ENCODE assay signal across 24 cellular contexts in the genomic region with DNA sequence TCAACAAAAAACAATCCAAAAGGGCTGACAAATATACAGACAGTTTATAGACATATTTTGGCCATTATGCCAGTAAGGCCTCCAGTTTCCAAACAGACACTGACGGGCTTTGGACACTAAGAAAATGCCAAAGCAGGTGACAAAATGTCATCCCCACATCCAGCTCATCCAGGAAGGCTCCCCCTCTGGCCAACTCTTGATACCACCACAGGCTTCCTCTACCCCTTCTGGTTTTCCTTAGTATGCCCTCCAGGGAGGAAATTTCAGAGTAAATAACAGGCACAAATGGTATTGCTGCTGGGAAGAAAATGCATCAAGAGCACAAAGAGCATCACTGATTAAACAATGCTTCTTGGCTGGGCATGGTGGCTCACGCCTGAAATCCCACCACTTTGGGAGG.
A peak's percentile ranks its signal among the peaks of the same experiment; 100 is the strongest.
DNase-seq lines count a peak whose midpoint lies in the region; ATAC-seq and TF ChIP-seq lines count a peak whose summit lies in the region.
"Had no signal": no experiment of that assay in that cellular context is flagged by ENCODE, and none has a peak within 500 bp of the region (broad histone marks: within the 10 kb centered on the region; RNA-seq: fewer than 3 reads in every experiment).

No MANE protein-coding gene starts in this region.

- H3K4me2 ChIP-seq in BLaER1 treated with 17β-estradiol and CSF1 and Interleukin-3, amounts not matched to agents 10 nM and 100 nM: peak overlapping the region; percentile 62 to 87 (median 76)
- no peak overlapping the region for H3K4me2 ChIP-seq in GM23248 (ENCODE audit: unreplicated experiment)
- H3K4me2 ChIP-seq: SK-N-SH had no signal

- peak overlapping the region; percentile 26 to 77 (median 63); a peak in 21 of 22 replicates for H3K27ac ChIP-seq in BLaER1 treated with 17β-estradiol and CSF1 and Interleukin-3, amounts not matched to agents 10 nM and 100 nM
- H3K27ac ChIP-seq in endodermal cell (ENCODE audit: low read depth, low read length): no peak overlapping the region
- no peak overlapping the region for H3K27ac ChIP-seq in GM23248
- H3K27ac ChIP-seq: body of pancreas, epithelial cell of prostate, gastroesophageal sphincter had no signal

- H3K27me3 Mint-ChIP-seq in endodermal cell (ENCODE audit: insufficient read depth) (no peaks in the 10 kb centered on the region), progenitor cell of endocrine pancreas (no peaks in the 10 kb centered on the region)
- H3K27me3 Mint-ChIP-seq: activated naive CD8-positive, alpha-beta T cell; stimulated activated naive CD8-positive, alpha-beta T cell treated with anti-CD3 and anti-CD28 coated beads, Interleukin-15, amount 100 ng/mL, for 72 hours had no signal

- peaks cover 3% of the 10 kb centered on the region for H3K9me3 Mint-ChIP-seq in endodermal cell
- peaks cover 5% of the 10 kb centered on the region for H3K9me3 Mint-ChIP-seq in progenitor cell of endocrine pancreas (ENCODE audit: low read depth)
- H3K9me3 Mint-ChIP-seq: natural killer cell had no signal

- H3K79me2 ChIP-seq in GM23248 (ENCODE audit: insufficient read depth): no peaks in the 10 kb centered on the region

- DNase-seq in endodermal cell (peak; percentile 60), progenitor cell of endocrine pancreas (ENCODE audit: low spot score, unreplicated experiment) (no peak), cortex of kidney (lab: John Stamatoyannopoulos, UW) (no peak), GM23248 (no peak), sciatic nerve (ENCODE audit: low spot score) (no peak)
- DNase-seq: activated CD4-positive, alpha-beta T cell treated with anti-CD3 and anti-CD28 coated beads, Interleukin-2, amount 50 U/mL, for 4 hours; activated T-cell treated with anti-CD3 and anti-CD28 coated beads, Interleukin-2, amount 50 U/mL, for 1 hour; Calu3; GDM1; natural killer cell; NCI-H1048; NCI-H82; SK-N-SH; stimulated activated naive CD8-positive, alpha-beta T cell treated with anti-CD3 and anti-CD28 coated beads, Interleukin-15, amount 100 ng/mL, for 72 hours had no signal

- TF ChIP-seq CTCF in endodermal cell (conservative IDR thresholded peaks at IDR 0.05) (peak; percentile 71), progenitor cell of endocrine pancreas (IDR thresholded peaks at IDR 0.05; ENCODE audit: unreplicated experiment) (peak; percentile 9)

- H3F3A ChIP-seq in GM23248 (ENCODE audit: insufficient read depth): no peaks in the 10 kb centered on the region

- in situ Hi-C loops in GM23248 (cut with MboI): loop anchor here (10.0 to 25.0 kb wide), 2 partner anchors 202 to 455 kb away; no protein-coding TSS in a partner anchor

- peaks cover 0 to 56% (median 26%) of the 10 kb centered on the region in 11 experiments; a peak in 14 of 22 replicates for H3K36me3 ChIP-seq in BLaER1 treated with 17β-estradiol and CSF1 and Interleukin-3, amounts not matched to agents 10 nM and 100 nM
- H3K36me3 ChIP-seq in endodermal cell (ENCODE audit: control insufficient read depth, insufficient read depth, low read length) (no peaks in the 10 kb centered on the region), GM23248 (ENCODE audit: low read depth) (no peaks in the 10 kb centered on the region)
- H3K36me3 ChIP-seq: gastroesophageal sphincter, Peyer's patch had no signal

- H3K4me3 Mint-ChIP-seq in endodermal cell (no peak overlapping the region), progenitor cell of endocrine pancreas (ENCODE audit: low read depth) (no peak overlapping the region)
- H3K4me3 Mint-ChIP-seq: activated naive CD8-positive, alpha-beta T cell; natural killer cell; stimulated activated naive CD8-positive, alpha-beta T cell treated with anti-CD3 and anti-CD28 coated beads, Interleukin-15, amount 100 ng/mL, for 72 hours had no signal

- no peak overlapping the region for H3K27ac Mint-ChIP-seq in endodermal cell
- H3K27ac Mint-ChIP-seq in progenitor cell of endocrine pancreas: no peak overlapping the region
- H3K27ac Mint-ChIP-seq: activated naive CD8-positive, alpha-beta T cell; stimulated activated naive CD8-positive, alpha-beta T cell treated with anti-CD3 and anti-CD28 coated beads, Interleukin-15, amount 100 ng/mL, for 72 hours had no signal

- peak overlapping the region in 5 of 10 experiments; percentile 2 to 29 (median 17); a peak in 5 of 20 replicates for H3K4me3 ChIP-seq in BLaER1 treated with 17β-estradiol and CSF1 and Interleukin-3, amounts not matched to agents 10 nM and 100 nM
- H3K4me3 ChIP-seq in endodermal cell (ENCODE audit: low read length): no peak overlapping the region
- no peak overlapping the region for H3K4me3 ChIP-seq in GM23248
- H3K4me3 ChIP-seq: body of pancreas, coronary artery, gastroesophageal sphincter, lung, Peyer's patch had no signal

- H3K9me3 ChIP-seq in BLaER1 treated with 17β-estradiol and CSF1 and Interleukin-3, amounts not matched to agents 10 nM and 100 nM (replicated peaks in 1 of 11): peaks cover 0 to 23% (median 15%) of the 10 kb centered on the region in 11 experiments; a peak in 14 of 22 replicates
- H3K9me3 ChIP-seq in endodermal cell (ENCODE audit: control insufficient read depth, low read length) (no peaks in the 10 kb centered on the region), GM23248 (ENCODE audit: low read depth) (no peaks in the 10 kb centered on the region)
- H3K9me3 ChIP-seq: body of pancreas, gastroesophageal sphincter, Peyer's patch, SK-N-SH had no signal

- intact Hi-C loops in sciatic nerve (cut with DNase I): no loop called here

- WGBS in endodermal cell (ENCODE audit: insufficient coverage in 1 of 2, insufficient read length in 1 of 2), 2 experiments: 98 to 100% methylated on average over 1 to 2 of the region's 2 CpGs
- 74 to 80% methylated on average over 2 of the region's 2 CpGs for WGBS in GM23248 (ENCODE audit: low coverage in 1 of 2, low lambda C conversion rate in 2 of 2, missing lambda C conversion rate in 2 of 2), 2 experiments

- no peaks in the 10 kb centered on the region for H3K9me2 ChIP-seq in GM23248 (ENCODE audit: insufficient read depth)
- H3K9me2 ChIP-seq: SK-N-SH had no signal

- H2AFZ ChIP-seq in GM23248: no peak overlapping the region

- peaks cover 48 to 59% (median 56%) of the 10 kb centered on the region in 10 experiments for H3K4me1 ChIP-seq in BLaER1 treated with 17β-estradiol and CSF1 and Interleukin-3, amounts not matched to agents 10 nM and 100 nM
- no peaks in the 10 kb centered on the region for H3K4me1 ChIP-seq in endodermal cell (ENCODE audit: control insufficient read depth, insufficient read depth, low read length)
- H3K4me1 ChIP-seq in GM23248 (ENCODE audit: insufficient read depth): no peaks in the 10 kb centered on the region
- H3K4me1 ChIP-seq: body of pancreas, Peyer's patch had no signal

- H3K36me3 Mint-ChIP-seq in endodermal cell (ENCODE audit: low read depth) (peaks cover 12% of the 10 kb centered on the region), progenitor cell of endocrine pancreas (ENCODE audit: insufficient read depth) (no peaks in the 10 kb centered on the region)
- H3K36me3 Mint-ChIP-seq: natural killer cell had no signal

- H3K4me1 Mint-ChIP-seq in endodermal cell (peaks cover 3% of the 10 kb centered on the region), progenitor cell of endocrine pancreas (ENCODE audit: low read depth) (no peaks in the 10 kb centered on the region)
- H3K4me1 Mint-ChIP-seq: stimulated activated naive CD8-positive, alpha-beta T cell treated with anti-CD3 and anti-CD28 coated beads, Interleukin-15, amount 100 ng/mL, for 72 hours had no signal

- H3K27me3 ChIP-seq in BLaER1 treated with 17β-estradiol and CSF1 and Interleukin-3, amounts not matched to agents 10 nM and 100 nM: no peaks in the 10 kb centered on the region
- no peaks in the 10 kb centered on the region for H3K27me3 ChIP-seq in endodermal cell (ENCODE audit: control insufficient read depth, insufficient read depth, low read length, poor library complexity, severe bottlenecking)
- no peaks in the 10 kb centered on the region for H3K27me3 ChIP-seq in GM23248 (replicated peaks; ENCODE audit: insufficient read depth)
- H3K27me3 ChIP-seq: body of pancreas, gastroesophageal sphincter, Peyer's patch had no signal

- peak; percentile 8 for ATAC-seq in HG02981 (IDR thresholded peaks at IDR 0.05; ENCODE audit: unreplicated experiment)
- ATAC-seq in GM21526 (IDR thresholded peaks at IDR 0.05; ENCODE audit: low FRiP score, unreplicated experiment): no peak
- ATAC-seq in sciatic nerve: no peak
- ATAC-seq: body of pancreas; natural killer cell; stimulated activated naive CD8-positive, alpha-beta T cell treated with anti-CD3 and anti-CD28 coated beads, Interleukin-15, amount 100 ng/mL, for 72 hours had no signal

- H3K9ac ChIP-seq in BLaER1 treated with 17β-estradiol and CSF1 and Interleukin-3, amounts not matched to agents 10 nM and 100 nM: peak overlapping the region in 9 of 11 experiments; percentile 4 to 48 (median 26); a peak in 9 of 22 replicates
- H3K9ac ChIP-seq in endodermal cell (ENCODE audit: extremely low read depth, low read length, poor library complexity, severe bottlenecking): no peak overlapping the region
- H3K9ac ChIP-seq in GM23248: no peak overlapping the region
- H3K9ac ChIP-seq: SK-N-SH had no signal

- no peaks in the 10 kb centered on the region for H4K20me1 ChIP-seq in BLaER1 treated with 17β-estradiol and CSF1 and Interleukin-3, amounts not matched to agents 10 nM and 100 nM
- H4K20me1 ChIP-seq in GM23248 (ENCODE audit: insufficient read depth): no peaks in the 10 kb centered on the region

Comparison
In these comparisons a context has a peak if more than half of its experiments do, and no peak if none do; other contexts are left out.
1. H3K27ac ChIP-seq: peak in BLaER1 treated with 17β-estradiol and CSF1 and Interleukin-3, amounts not matched to agents 10 nM and 100 nM (11 of 11); none in endodermal cell (single experiment) and GM23248 (single experiment).
2. H3K9ac ChIP-seq: peak in BLaER1 treated with 17β-estradiol and CSF1 and Interleukin-3, amounts not matched to agents 10 nM and 100 nM (9 of 11); none in endodermal cell (single experiment) and GM23248 (single experiment).